In the genomic region with DNA sequence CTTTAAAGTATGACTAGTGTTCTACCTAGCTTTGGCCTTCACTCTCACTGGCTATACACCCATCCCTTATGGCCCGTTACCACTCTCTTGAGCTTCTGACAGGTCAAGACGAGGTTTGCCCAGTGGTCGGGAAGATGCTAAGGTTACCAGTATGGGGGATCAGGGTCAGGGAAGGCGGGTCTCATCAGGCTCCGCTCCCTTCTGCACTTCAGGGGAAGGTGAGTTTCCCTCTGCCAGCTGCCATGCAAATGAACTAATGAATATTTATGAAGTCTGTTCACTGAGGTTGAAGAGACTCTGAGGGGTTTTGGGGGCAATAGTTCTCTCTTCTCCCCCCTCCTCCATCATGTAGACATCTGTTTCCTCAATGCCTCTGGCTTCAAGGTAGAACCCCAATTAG, we compare ENCODE assay signal across 11 cellular contexts.
"Had no signal": no experiment of that assay in that cellular context is flagged by ENCODE, and none has a peak within 500 bp of the region (broad histone marks: within the 10 kb centered on the region; RNA-seq: fewer than 3 reads in every experiment).

No MANE protein-coding gene starts in this region.

- ATAC-seq: activated T-cell treated with anti-CD3 and anti-CD28 coated beads, Interleukin-2, amount 50 U/mL, for 4 hours had no signal

- DNase-seq: activated B cell treated with CpG ODN at 0.5 μM for 24 hours; activated CD4-positive, alpha-beta T cell treated with anti-CD3 and anti-CD28 coated beads, Interleukin-2, amount 10 ng/mL, durations not matched to agents 7 days and 5 days; activated effector memory CD4-positive, alpha-beta T cell treated with anti-CD3 and anti-CD28 coated beads, Interleukin-2, amount 50 U/mL, for 16 hours; activated T-cell treated with anti-CD3 and anti-CD28 coated beads, Interleukin-2, amount 50 U/mL, for 4 hours; esophagus squamous epithelium; foreskin fibroblast; SK-N-SH; small intestine; tibial artery had no signal

- H3K9me3 ChIP-seq: esophagus squamous epithelium, SK-N-SH, tibial artery had no signal

- H3K4me3 ChIP-seq: dorsolateral prefrontal cortex, esophagus squamous epithelium, tibial artery had no signal

- H3K9ac ChIP-seq: parathyroid adenoma, SK-N-SH had no signal

- H3K4me2 ChIP-seq: SK-N-SH had no signal

- H3K27me3 ChIP-seq: tibial artery had no signal

- H3K27ac ChIP-seq: dorsolateral prefrontal cortex, tibial artery had no signal
